15 cellular contexts compared by ENCODE assay signal in the genomic region with DNA sequence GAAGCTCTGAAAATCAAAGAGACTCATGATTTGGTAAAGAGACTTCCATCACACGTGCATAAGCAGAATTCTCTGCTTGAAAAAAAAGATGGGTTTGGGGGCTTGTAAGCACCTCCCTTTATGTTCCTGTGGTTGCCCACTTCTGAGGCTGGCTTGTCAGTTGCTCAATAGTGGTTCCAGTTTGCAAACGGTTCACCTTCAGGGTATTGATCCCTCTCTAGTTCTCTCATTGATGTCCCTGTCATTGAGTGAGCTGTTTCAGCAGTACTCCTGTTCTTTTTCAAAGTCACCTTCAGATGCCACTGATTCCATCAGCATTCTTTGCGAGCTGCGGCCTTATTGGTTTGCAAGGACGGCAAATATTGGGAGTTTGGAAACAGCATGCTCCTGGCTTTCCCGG. TPM values are rescaled to one million over a fixed set of nuclear protein-coding genes. Genes with fewer than 3 reads are reported as not detected.
DNase-seq lines count a peak whose midpoint lies in the region; ATAC-seq, FAIRE-seq and TF ChIP-seq lines count a peak whose summit lies in the region.
"Had no signal": no experiment of that assay in that cellular context is flagged by ENCODE, and none has a peak within 500 bp of the region (broad histone marks: within the 10 kb centered on the region; RNA-seq: fewer than 3 reads in every experiment).

No MANE protein-coding gene starts in this region.

- no peaks in the 10 kb centered on the region for H3K4me1 ChIP-seq in DND-41 (ENCODE audit: insufficient read depth, low read length)
- H3K4me1 ChIP-seq in KMS-11 (ENCODE audit: low read depth, poor library complexity, severe bottlenecking) = peaks cover 37% of the 10 kb centered on the region
- H3K4me1 ChIP-seq in H1 (replicated peaks in 1 of 4; ENCODE audit: control insufficient read depth in 3 of 4, insufficient read depth in 4 of 4, low read length in 3 of 4) = peaks cover 2 to 8% (median 3%) of the 10 kb centered on the region in 4 experiments
- H3K4me1 ChIP-seq: BE2C had no signal

- H3K36me3 Mint-ChIP-seq in progenitor cell of endocrine pancreas (ENCODE audit: insufficient read depth) = no peaks in the 10 kb centered on the region
- H3K36me3 Mint-ChIP-seq: CD8-positive, alpha-beta memory T cell had no signal

- H3K79me1 ChIP-seq in H1 (ENCODE audit: low read depth, low read length) = no peaks in the 10 kb centered on the region

- H2BK12ac ChIP-seq in H1 (ENCODE audit: low read depth, low read length) = no peak overlapping the region

- no peak for FAIRE-seq in H1 (lab: Jason Lieb, UNC)
- FAIRE-seq: A549, GM12878 had no signal

- H3K27ac Mint-ChIP-seq in progenitor cell of endocrine pancreas = peak overlapping the region; percentile 56

- no peak overlapping the region for H4K91ac ChIP-seq in H1 (replicated peaks; ENCODE audit: insufficient read length, low read length)

- H4K5ac ChIP-seq in H1 (ENCODE audit: insufficient read length, low read depth, low read length) = no peak overlapping the region

- H2AFZ ChIP-seq in DND-41 (ENCODE audit: low read depth, low read length) (no peak overlapping the region), KMS-11 (ENCODE audit: low read depth) (no peak overlapping the region), H1 (ENCODE audit: low read length) (0 out of 2 replicates have a peak overlapping the region, but pooled peaks have one; percentile 9)

- H3K4me2 ChIP-seq in DND-41 (ENCODE audit: insufficient read depth, low read length) (no peak overlapping the region), KMS-11 (peak overlapping the region; percentile 47; the same call in 1 of the 2 replicates), H1 (ENCODE audit: insufficient read depth in 1 of 2, low read depth in 2 of 2, low read length in 2 of 2) (no peak overlapping the region)
- H3K4me2 ChIP-seq: A549 had no signal

- H3K4me3 Mint-ChIP-seq in progenitor cell of endocrine pancreas (ENCODE audit: low read depth) = no peak overlapping the region

- H3K36me3 ChIP-seq in DND-41 (ENCODE audit: insufficient read depth, low read length) = no peaks in the 10 kb centered on the region
- H3K36me3 ChIP-seq in KMS-11 (ENCODE audit: insufficient read depth) = no peaks in the 10 kb centered on the region
- H3K36me3 ChIP-seq in H1 (ENCODE audit: control insufficient read depth in 2 of 4, insufficient read depth in 4 of 4, low read length in 3 of 4) = no peaks in the 10 kb centered on the region
- H3K36me3 ChIP-seq: BE2C had no signal

- no peak overlapping the region for H2BK15ac ChIP-seq in H1 (ENCODE audit: low read length)

- H2BK20ac ChIP-seq in H1 (ENCODE audit: low read length) = no peak overlapping the region

- H3K23ac ChIP-seq in H1 (ENCODE audit: insufficient read length) = no peak overlapping the region

- H3K27me3 ChIP-seq in DND-41 (ENCODE audit: insufficient read depth, low read length, poor library complexity) = peaks cover 1% of the 10 kb centered on the region
- no peaks in the 10 kb centered on the region for H3K27me3 ChIP-seq in KMS-11 (ENCODE audit: insufficient read depth, low read depth)
- no peaks in the 10 kb centered on the region for H3K27me3 ChIP-seq in H1 (replicated peaks in 1 of 4; ENCODE audit: control insufficient read depth in 3 of 4, extremely low read depth in 1 of 4, insufficient read depth in 3 of 4, low read length in 3 of 4)
- H3K27me3 ChIP-seq: BE2C had no signal

- ATAC-seq in DND-41 (ENCODE audit: insufficient read depth, low read depth) = peak; percentile 42; the same call in 2 of the 3 replicates
- ATAC-seq in GM21737 (IDR thresholded peaks at IDR 0.05; ENCODE audit: unreplicated experiment) = no peak
- ATAC-seq: A549, GM12878, HCT116 had no signal

- no peak overlapping the region for H3K56ac ChIP-seq in H1 (replicated peaks; ENCODE audit: insufficient read length, low read depth, low read length)

- TF ChIP-seq POLR2A in H1 (IDR thresholded peaks at IDR 0.05; ENCODE audit: control extremely low read depth in 1 of 2, low read depth in 2 of 2, low read length in 2 of 2) = no peak

- no peak overlapping the region; the same call in 1 of the 2 replicates for H3K18ac ChIP-seq in H1 (ENCODE audit: extremely low read depth, low read length)

- peaks cover 6% of the 10 kb centered on the region; the same call in 1 of the 2 replicates for H3K23me2 ChIP-seq in H1 (ENCODE audit: low read depth, low read length)

- H3K9me3 ChIP-seq in DND-41 (ENCODE audit: insufficient read depth, low read length, severe bottlenecking) (no peaks in the 10 kb centered on the region), H1 (ENCODE audit: insufficient read depth in 2 of 2, low read depth in 1 of 2, low read length in 1 of 2) (no peaks in the 10 kb centered on the region)
- H3K9me3 ChIP-seq: A549, BE2C, Caco-2 had no signal

- no peak overlapping the region for H4K8ac ChIP-seq in H1 (ENCODE audit: extremely low read depth, insufficient read depth, low read length)

- no peak overlapping the region for H3K4ac ChIP-seq in H1 (replicated peaks; ENCODE audit: insufficient read length, low read depth, low read length)

- H3K4me1 Mint-ChIP-seq in progenitor cell of endocrine pancreas (ENCODE audit: low read depth) = peaks cover 35% of the 10 kb centered on the region

- TF ChIP-seq CTCF in DND-41 (IDR thresholded peaks at IDR 0.05; ENCODE audit: borderline replicate concordance, extremely low read depth, low read length, poor library complexity, severe bottlenecking) (no peak), KMS-11 (conservative IDR thresholded peaks at IDR 0.05; ENCODE audit: low read depth, low read length) (no peak), H1 (IDR thresholded peaks at IDR 0.05; ENCODE audit: control extremely low read depth in 1 of 3, insufficient read depth in 1 of 3, low read depth in 1 of 3, low read length in 3 of 3) (no peak), progenitor cell of endocrine pancreas (IDR thresholded peaks at IDR 0.05; ENCODE audit: unreplicated experiment) (no peak), coronary artery (IDR thresholded peaks at IDR 0.05) (no peak)

- no peak for TF ChIP-seq RAD21 in H1 (IDR thresholded peaks at IDR 0.05 in 1 of 2, conservative IDR thresholded peaks at IDR 0.05 in 1 of 2; ENCODE audit: low read depth in 2 of 2, low read length in 2 of 2)

- H2AK5ac ChIP-seq in H1 (ENCODE audit: low read depth, low read length) = no peak overlapping the region; the same call in 1 of the 2 replicates

- H3K4me3 ChIP-seq in DND-41 (ENCODE audit: low read depth in 1 of 2, low read length in 2 of 2) (no peak overlapping the region), KMS-11 (IDR thresholded peaks at IDR 0.05; ENCODE audit: insufficient read depth, low read depth, low read length) (no peak overlapping the region), H1 (ENCODE audit: extremely low read depth in 1 of 4, insufficient read depth in 2 of 4, low read depth in 3 of 4, low read length in 4 of 4) (no peak overlapping the region), coronary artery (no peak overlapping the region)
- H3K4me3 ChIP-seq: A549, GM12878 had no signal

- no peaks in the 10 kb centered on the region for H3K79me2 ChIP-seq in DND-41 (ENCODE audit: insufficient read depth, low read length)
- H3K79me2 ChIP-seq in KMS-11 (ENCODE audit: insufficient read depth, low read depth) = no peaks in the 10 kb centered on the region
- no peaks in the 10 kb centered on the region for H3K79me2 ChIP-seq in H1 (ENCODE audit: control insufficient read depth in 1 of 2, insufficient read depth in 2 of 2, low read length in 2 of 2)

- no peak overlapping the region for H2BK120ac ChIP-seq in H1 (replicated peaks; ENCODE audit: low read depth, low read length)

- H3K9ac ChIP-seq in DND-41 (ENCODE audit: low read depth, low read length) (no peak overlapping the region), KMS-11 (no peak overlapping the region), H1 (replicated peaks in 1 of 4; ENCODE audit: extremely low read depth in 1 of 4, low read depth in 3 of 4, low read length in 3 of 4) (no peak overlapping the region)

- 91% methylated on average over 6 of the region's 6 CpGs; no CpG with 5 or more reads in 1 of the 2 experiments for WGBS in H1 (ENCODE audit: extremely low coverage in 1 of 2, insufficient coverage in 1 of 2, insufficient read length in 1 of 2, insufficient replicate concordance in 2 of 2, low coverage in 1 of 2, low lambda C conversion rate in 2 of 2, missing lambda C conversion rate in 1 of 2), 2 experiments

- POLR2A ChIA-PET in H1 (lab: Charles Lee; ENCODE audit: partially characterized antibody) = interaction anchor here (1.4 to 2.5 kb wide), 4 partner anchors 11 to 92 kb away, joined by 3 to 9 read pairs (median 4); partner anchors contain the start of genes ADAM17 and YWHAQ

- no peak overlapping the region for H3K14ac ChIP-seq in H1 (ENCODE audit: insufficient read length)

- no peak overlapping the region for H3K27ac ChIP-seq in DND-41 (ENCODE audit: low read length)
- no peak overlapping the region; the same call in 1 of the 2 replicates for H3K27ac ChIP-seq in KMS-11
- H3K27ac ChIP-seq in H1 (ENCODE audit: low read depth, low read length) = no peak overlapping the region
- H3K27ac ChIP-seq in coronary artery = no peak overlapping the region
- H3K27ac ChIP-seq: A549 had no signal

- TF ChIP-seq EP300 in H1 (IDR thresholded peaks at IDR 0.05; ENCODE audit: borderline replicate concordance in 1 of 2, low read depth in 2 of 2, low read length in 2 of 2) = no peak

- no peak overlapping the region for H2BK5ac ChIP-seq in H1 (ENCODE audit: low read depth, low read length)

- H4K20me1 ChIP-seq in DND-41 (ENCODE audit: insufficient read depth, low read length) (no peaks in the 10 kb centered on the region), KMS-11 (ENCODE audit: insufficient read depth) (no peaks in the 10 kb centered on the region), H1 (replicated peaks in 1 of 2; ENCODE audit: control insufficient read depth in 1 of 2, insufficient read depth in 2 of 2, low read length in 2 of 2) (no peaks in the 10 kb centered on the region)

- no peak for DNase-seq in DND-41
- DNase-seq in H1 (ENCODE audit: low read depth in 1 of 2, low spot score in 2 of 2) = no peak
- DNase-seq in progenitor cell of endocrine pancreas (ENCODE audit: low spot score, unreplicated experiment) = no peak
- no peak for DNase-seq in DMS114 treated with DMSO at 0.1 percent for 48 hours (lab: John Stamatoyannopoulos, UW; ENCODE audit: unreplicated experiment)
- DNase-seq in coronary artery (ENCODE audit: low spot score) = no peak
- DNase-seq: BE2C; Caco-2; CD8-positive, alpha-beta memory T cell; IMR-90; KG1 had no signal

- CTCF ChIA-PET in H1 (lab: Charles Lee; ENCODE audit: partially characterized antibody) = interaction anchor here (1.0 to 1.9 kb wide), 6 partner anchors 9 to 196 kb away, joined by 3 to 7 read pairs (median 3); partner anchors contain the start of gene TAF1B

- no peaks in the 10 kb centered on the region for H3K9me3 Mint-ChIP-seq in progenitor cell of endocrine pancreas (ENCODE audit: low read depth)
- H3K9me3 Mint-ChIP-seq: CD8-positive, alpha-beta memory T cell had no signal

- peaks cover 6% of the 10 kb centered on the region for H3K27me3 Mint-ChIP-seq in progenitor cell of endocrine pancreas
- H3K27me3 Mint-ChIP-seq: CD8-positive, alpha-beta memory T cell had no signal

RNA-seq across cellular contexts. Expression of gene YWHAQ, which starts 17.1 kb away (rescaled TPM):
- 468 and 480 TPM in 2 replicates for total RNA-seq in H1 (2021; fragmentation: NEBNext Ultra II Directional; extraction: Animal tissue kit (Norgen Biotek cat#: 25700))
- polyA plus RNA-seq in H1 (2011; rRNA removed) = 225 and 244 TPM in 2 replicates
- polyA plus RNA-seq in H1 (2011; cell fraction: cytosol; rRNA removed) = 275 TPM
- 165 TPM for polyA plus RNA-seq in H1 (2011; cell fraction: nucleus; rRNA removed)
- 328 to 469 TPM (median 389 TPM) in 4 replicates for polyA plus RNA-seq in H1 (2012, experiment 1 of 2)
- 58.5 TPM for polyA plus RNA-seq in H1 (2012, experiment 2 of 2)
- 349 TPM for polyA plus RNA-seq in H1 (2013, experiment 1 of 2)
- polyA plus RNA-seq in H1 (2013, experiment 2 of 2) = 354 TPM
- polyA minus RNA-seq in H1 (2011; rRNA and poly(A)+ RNA removed) = 274 and 502 TPM in 2 replicates
- 210 TPM for polyA minus RNA-seq in H1 (2011; cell fraction: cytosol; rRNA and poly(A)+ RNA removed)
- polyA minus RNA-seq in H1 (2011; cell fraction: nucleus; rRNA and poly(A)+ RNA removed) = 102 TPM
- total RNA-seq in progenitor cell of endocrine pancreas = 357 and 378 TPM in 2 replicates
